1 cellular context compared by ENCODE assay signal in the genomic region with DNA sequence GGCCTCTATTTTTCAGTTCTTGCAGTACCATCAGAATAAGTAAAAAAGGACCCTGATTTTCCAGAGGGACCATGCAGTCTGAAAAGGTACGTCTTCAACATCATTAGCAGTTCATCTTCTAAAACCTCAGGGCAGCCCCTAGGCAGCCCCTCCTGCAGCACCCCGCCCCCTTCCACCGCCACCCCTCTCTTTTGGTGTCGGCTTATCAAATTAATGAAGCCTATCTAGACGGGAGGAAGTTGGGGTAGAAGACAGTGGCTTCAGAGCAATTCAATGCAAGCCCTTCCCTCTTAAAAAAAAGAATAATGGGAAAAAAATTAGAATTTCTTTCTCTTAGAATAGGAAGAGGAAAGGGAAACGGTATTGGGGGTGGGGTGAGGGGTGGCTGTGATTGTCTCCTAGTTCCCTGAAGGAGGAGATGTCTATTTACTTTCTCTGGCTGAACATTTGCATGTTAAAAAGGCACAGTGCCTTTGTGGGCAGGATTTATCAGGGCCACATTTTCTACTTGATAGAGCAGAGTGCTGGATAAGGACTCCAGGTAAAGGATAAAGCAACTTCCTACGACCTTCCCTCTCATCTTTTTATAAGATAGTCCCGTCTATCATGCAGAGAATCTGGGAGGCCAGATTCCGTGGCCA.
TF ChIP-seq lines count a peak whose summit lies in the region.

No MANE protein-coding gene starts in this region.

TF ChIP-seq in SK-N-SH, 30 proteins besides CTCF, POLR2A, EP300 and RAD21 (continued from another document):
- TF ChIP-seq REST (IDR thresholded peaks at IDR 0.05; ENCODE audit: low read depth, low read length) (no peak), RFX5 (IDR thresholded peaks at IDR 0.05; ENCODE audit: low read length) (no peak), ELF1 (IDR thresholded peaks at IDR 0.05) (no peak), TAF1 (IDR thresholded peaks at IDR 0.05; ENCODE audit: borderline replicate concordance, low read depth, low read length) (no peak)
